ENCODE assay signal across 25 cellular contexts in the genomic region with DNA sequence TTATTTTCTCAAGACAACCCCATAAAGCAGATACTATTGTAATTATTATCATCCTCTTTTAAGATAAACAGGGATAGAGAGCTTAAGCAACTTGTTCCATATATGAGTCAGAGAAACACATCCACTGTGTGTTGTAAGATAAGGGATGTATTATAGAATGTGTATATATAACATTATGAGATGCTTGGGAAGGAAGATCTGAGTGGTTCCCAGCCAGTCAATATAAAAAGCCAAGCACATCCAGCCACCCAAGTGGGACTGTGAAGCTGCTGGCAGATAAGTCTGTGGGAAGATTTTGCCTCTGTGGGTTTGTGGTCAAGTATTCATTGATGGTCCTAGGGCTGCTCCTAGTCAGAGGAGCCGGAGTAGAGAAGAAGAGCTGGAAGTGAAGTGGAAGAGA.
"Had no signal": no experiment of that assay in that cellular context is flagged by ENCODE, and none has a peak within 500 bp of the region (broad histone marks: within the 10 kb centered on the region; RNA-seq: fewer than 3 reads in every experiment).

No MANE protein-coding gene starts in this region.

- H3K36me3 ChIP-seq: adrenal gland, ascending aorta, esophagus squamous epithelium, heart right ventricle, left lung, neutrophil, right lobe of liver, tibial nerve, WERI-Rb-1 had no signal

- DNase-seq: activated CD4-positive, alpha-beta T cell treated with anti-CD3 and anti-CD28 coated beads for 48 hours; activated CD4-positive, alpha-beta T cell treated with anti-CD3 and anti-CD28 coated beads, Interleukin-2, amount 50 U/mL, for 48 hours; activated CD8-positive, alpha-beta memory T cell treated with anti-CD3 and anti-CD28 coated beads for 24 hours; activated effector memory CD4-positive, alpha-beta T cell treated with Interleukin-2 at 50 U/mL for 16 hours; activated naive CD4-positive, alpha-beta T cell treated with Interleukin-2 at 50 U/mL for 16 hours; adrenal gland; caudate nucleus; esophagus squamous epithelium; foreskin melanocyte; heart right ventricle; left lung; naive B cell; nephron progenitor cell; right lobe of liver; small intestine; stimulated activated CD4-positive, alpha-beta T cell treated with anti-CD3 and anti-CD28 coated beads, Interleukin-1b, Interleukin-23, amount 100 ng/mL, for 48 hours; stimulated activated naive CD4-positive, alpha-beta T cell treated with Interleukin-2 at 50 U/mL for 16 hours; SW 1271; T1000; WERI-Rb-1 had no signal

- H3K4me1 ChIP-seq: adrenal gland, ascending aorta, esophagus squamous epithelium, heart right ventricle, left lung, right lobe of liver, tibial nerve had no signal

- H3K4me3 ChIP-seq: adrenal gland, ascending aorta, esophagus squamous epithelium, heart right ventricle, left lung, lung, right lobe of liver, tibial nerve had no signal

- H3K9me3 ChIP-seq: adrenal gland, ascending aorta, esophagus squamous epithelium, heart right ventricle, left lung, neutrophil, right lobe of liver, tibial nerve had no signal

- H3K27ac ChIP-seq: adrenal gland, ascending aorta, epithelial cell of prostate, esophagus squamous epithelium, heart right ventricle, left lung, neutrophil, right lobe of liver, tibial nerve, WERI-Rb-1 had no signal

- H3K27me3 ChIP-seq: ascending aorta, left lung, neutrophil, right lobe of liver, tibial nerve had no signal
